ENCODE assay signal across 34 cellular contexts in genomic region chr10:97779492-97779891, GRCh38. TPM values are rescaled to one million over a fixed set of nuclear protein-coding genes. Genes with fewer than 3 reads are reported as not detected.
"Had no signal": no experiment of that assay in that cellular context is flagged by ENCODE, and none has a peak within 500 bp of the region (broad histone marks: within the 10 kb centered on the region; RNA-seq: fewer than 3 reads in every experiment).

No MANE protein-coding gene starts in this region.

- H3K9me3 Mint-ChIP-seq: activated CD4-positive, alpha-beta memory T cell treated with anti-CD3 and anti-CD28 coated beads for 36 hours; activated naive CD4-positive, alpha-beta T cell treated with anti-CD3 and anti-CD28 coated beads, Interleukin-2, amount 50 U/mL, for 24 hours; activated naive CD8-positive, alpha-beta T cell treated with anti-CD3 and anti-CD28 coated beads, Interleukin-2, amount 50 U/mL, for 24 hours; activated T-cell treated with anti-CD3 and anti-CD28 coated beads, Interleukin-2, amount 50 U/mL, for 72 hours; activated T-helper 17 cell treated with anti-CD3 and anti-CD28 coated beads, Interleukin-2, amount 50 U/mL, for 72 hours; central memory CD8-positive, alpha-beta T cell; T-helper 1 cell treated with Interleukin-12 subunit alpha and Interleukin-12 subunit beta and Interleukin-4 antibody, amounts not matched to agents 30 μg/mL and 1 μg/mL, for 36 hours; T-helper 2 cell treated with Interferon-gamma antibody and Interleukin-4, amounts not matched to agents 5 μg/mL and 100 μg/mL, for 36 hours had no signal

- H3K27me3 Mint-ChIP-seq: activated CD4-positive, alpha-beta memory T cell treated with anti-CD3 and anti-CD28 coated beads for 36 hours; activated naive CD4-positive, alpha-beta T cell treated with anti-CD3 and anti-CD28 coated beads, Interleukin-2, amount 50 U/mL, for 24 hours; activated naive CD8-positive, alpha-beta T cell treated with anti-CD3 and anti-CD28 coated beads, Interleukin-2, amount 50 U/mL, for 24 hours; activated T-helper 17 cell treated with anti-CD3 and anti-CD28 coated beads, Interleukin-2, amount 50 U/mL, for 72 hours; central memory CD8-positive, alpha-beta T cell had no signal

- H3K36me3 ChIP-seq: brain microvascular endothelial cell, SJSA1 had no signal

- H3K4me3 Mint-ChIP-seq: activated CD4-positive, alpha-beta memory T cell treated with anti-CD3 and anti-CD28 coated beads for 36 hours; activated naive CD4-positive, alpha-beta T cell treated with anti-CD3 and anti-CD28 coated beads, Interleukin-2, amount 50 U/mL, for 24 hours; activated naive CD8-positive, alpha-beta T cell treated with anti-CD3 and anti-CD28 coated beads, Interleukin-2, amount 50 U/mL, for 24 hours; activated T-cell treated with anti-CD3 and anti-CD28 coated beads, Interleukin-2, amount 50 U/mL, for 72 hours; activated T-helper 17 cell treated with anti-CD3 and anti-CD28 coated beads, Interleukin-2, amount 50 U/mL, for 72 hours; central memory CD8-positive, alpha-beta T cell; T-helper 1 cell treated with Interleukin-12 subunit alpha and Interleukin-12 subunit beta and Interleukin-4 antibody, amounts not matched to agents 30 μg/mL and 1 μg/mL, for 36 hours; T-helper 2 cell treated with Interferon-gamma antibody and Interleukin-4, amounts not matched to agents 5 μg/mL and 100 μg/mL, for 36 hours had no signal

- H3K4me3 ChIP-seq: PC-9, SJSA1 had no signal

- H3K27ac ChIP-seq: brain microvascular endothelial cell, PC-9, RWPE1, SJSA1 had no signal

- H3K27ac Mint-ChIP-seq: activated CD4-positive, alpha-beta memory T cell treated with anti-CD3 and anti-CD28 coated beads for 36 hours; activated naive CD4-positive, alpha-beta T cell treated with anti-CD3 and anti-CD28 coated beads, Interleukin-2, amount 50 U/mL, for 24 hours; activated naive CD8-positive, alpha-beta T cell treated with anti-CD3 and anti-CD28 coated beads, Interleukin-2, amount 50 U/mL, for 24 hours; activated T-cell treated with anti-CD3 and anti-CD28 coated beads, Interleukin-2, amount 50 U/mL, for 72 hours; activated T-helper 17 cell treated with anti-CD3 and anti-CD28 coated beads, Interleukin-2, amount 50 U/mL, for 72 hours; T-helper 1 cell treated with Interleukin-12 subunit alpha and Interleukin-12 subunit beta and Interleukin-4 antibody, amounts not matched to agents 30 μg/mL and 1 μg/mL, for 36 hours; T-helper 2 cell treated with Interferon-gamma antibody and Interleukin-4, amounts not matched to agents 5 μg/mL and 100 μg/mL, for 36 hours had no signal

- H3K27me3 ChIP-seq: SJSA1 had no signal

- DNase-seq: activated CD4-positive, alpha-beta memory T cell treated with anti-CD3 and anti-CD28 coated beads for 36 hours; activated CD4-positive, alpha-beta T cell treated with anti-CD3 and anti-CD28 coated beads for 4 hours; activated CD4-positive, alpha-beta T cell treated with anti-CD3 and anti-CD28 coated beads, Interleukin-2, amount 50 U/mL, for 1 hour; activated effector memory CD4-positive, alpha-beta T cell treated with anti-CD3 and anti-CD28 coated beads, Interleukin-2, amount 50 U/mL, for 16 hours; activated naive CD4-positive, alpha-beta T cell treated with Interleukin-2 at 50 U/mL for 16 hours; activated naive CD8-positive, alpha-beta T cell treated with anti-CD3 and anti-CD28 coated beads, Interleukin-2, amount 50 U/mL, for 24 hours; activated T-cell treated with anti-CD3 and anti-CD28 coated beads, Interleukin-2, amount 50 U/mL, for 1 hour; activated T-cell treated with anti-CD3 and anti-CD28 coated beads, Interleukin-2, amount 50 U/mL, for 72 hours; anterior cingulate cortex; brain microvascular endothelial cell; Karpas-422; KBM-7; NCI-H1105; NCI-H1417 treated with DMSO at 0.1 percent for 48 hours; NCI-H187 treated with DMSO at 0.1 percent for 48 hours; NCI-H2081; NCI-H2171 treated with DMSO at 0.1 percent for 48 hours; NCI-H2227 treated with DMSO at 0.1 percent for 48 hours; NCI-H446; NCI-H510A treated with DMSO at 0.1 percent for 48 hours; NCI-H526 treated with DMSO at 0.1 percent for 48 hours; NCI-H774; PC-9; Right ventricle myocardium superior; SK-N-SH had no signal

- H3K36me3 Mint-ChIP-seq: activated CD4-positive, alpha-beta memory T cell treated with anti-CD3 and anti-CD28 coated beads for 36 hours; activated naive CD4-positive, alpha-beta T cell treated with anti-CD3 and anti-CD28 coated beads, Interleukin-2, amount 50 U/mL, for 24 hours had no signal

- H3K9me3 ChIP-seq: SJSA1, SK-N-SH had no signal

- ATAC-seq: activated naive CD8-positive, alpha-beta T cell treated with anti-CD3 and anti-CD28 coated beads, Interleukin-2, amount 50 U/mL, for 24 hours; activated T-cell treated with anti-CD3 and anti-CD28 coated beads, Interleukin-2, amount 50 U/mL, for 72 hours; activated T-helper 17 cell treated with anti-CD3 and anti-CD28 coated beads, Interleukin-2, amount 50 U/mL, for 72 hours had no signal

RNA-seq across cellular contexts. Expression of gene SFRP5, which starts 7.7 kb away (rescaled TPM):
- total RNA-seq: activated CD4-positive, alpha-beta memory T cell treated with anti-CD3 and anti-CD28 coated beads for 36 hours; activated T-cell treated with anti-CD3 and anti-CD28 coated beads, Interleukin-2, amount 50 U/mL, for 72 hours; activated T-helper 17 cell treated with anti-CD3 and anti-CD28 coated beads, Interleukin-2, amount 50 U/mL, for 72 hours; MCF 10A; OCI-LY7; PC-9; SJSA1 had no signal
